In genomic region chr14:55129428-55130193, GRCh38 we compare ENCODE assay signal across 1 cellular context.
TF ChIP-seq lines count a peak whose summit lies in the region.

No MANE protein-coding gene starts in this region.

TF ChIP-seq in HEK293, 187 proteins besides CTCF, POLR2A, EP300 and RAD21 (continued from another document and continues in another):
- TF ChIP-seq, protein P1, sequence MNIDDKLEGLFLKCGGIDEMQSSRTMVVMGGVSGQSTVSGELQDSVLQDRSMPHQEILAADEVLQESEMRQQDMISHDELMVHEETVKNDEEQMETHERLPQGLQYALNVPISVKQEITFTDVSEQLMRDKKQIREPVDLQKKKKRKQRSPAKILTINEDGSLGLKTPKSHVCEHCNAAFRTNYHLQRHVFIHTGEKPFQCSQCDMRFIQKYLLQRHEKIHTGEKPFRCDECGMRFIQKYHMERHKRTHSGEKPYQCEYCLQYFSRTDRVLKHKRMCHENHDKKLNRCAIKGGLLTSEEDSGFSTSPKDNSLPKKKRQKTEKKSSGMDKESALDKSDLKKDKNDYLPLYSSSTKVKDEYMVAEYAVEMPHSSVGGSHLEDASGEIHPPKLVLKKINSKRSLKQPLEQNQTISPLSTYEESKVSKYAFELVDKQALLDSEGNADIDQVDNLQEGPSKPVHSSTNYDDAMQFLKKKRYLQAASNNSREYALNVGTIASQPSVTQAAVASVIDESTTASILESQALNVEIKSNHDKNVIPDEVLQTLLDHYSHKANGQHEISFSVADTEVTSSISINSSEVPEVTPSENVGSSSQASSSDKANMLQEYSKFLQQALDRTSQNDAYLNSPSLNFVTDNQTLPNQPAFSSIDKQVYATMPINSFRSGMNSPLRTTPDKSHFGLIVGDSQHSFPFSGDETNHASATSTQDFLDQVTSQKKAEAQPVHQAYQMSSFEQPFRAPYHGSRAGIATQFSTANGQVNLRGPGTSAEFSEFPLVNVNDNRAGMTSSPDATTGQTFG (tag by site-specific recombination; IDR thresholded peaks at IDR 0.05; ENCODE audit: borderline replicate concordance), result no peak
- TF ChIP-seq KLF7 (tag by site-specific recombination; IDR thresholded peaks at IDR 0.05; ENCODE audit: borderline replicate concordance) (no peak), ZSCAN23 (tag by site-specific recombination; IDR thresholded peaks at IDR 0.05) (no peak), ZBTB17 (tag by site-specific recombination; IDR thresholded peaks at IDR 0.05) (no peak), ZNF521 (tag by site-specific recombination; IDR thresholded peaks at IDR 0.05) (no peak), ZNF121 (tag by site-specific recombination; IDR thresholded peaks at IDR 0.05) (no peak), GLI4 (tag by site-specific recombination; IDR thresholded peaks at IDR 0.05) (no peak), ZNF423 (tag by site-specific recombination; IDR thresholded peaks at IDR 0.05) (peak; percentile 36; the same call in 1 of the 2 replicates), ZNF416 (tag by site-specific recombination; IDR thresholded peaks at IDR 0.05) (no peak), ZBTB7A (tag by site-specific recombination; IDR thresholded peaks at IDR 0.05; ENCODE audit: low read depth) (no peak), MZF1 (tag by site-specific recombination; IDR thresholded peaks at IDR 0.05; ENCODE audit: borderline replicate concordance) (no peak), AEBP2 (tag by site-specific recombination; IDR thresholded peaks at IDR 0.05; ENCODE audit: borderline replicate concordance) (no peak), ZNF560 (tag by site-specific recombination; IDR thresholded peaks at IDR 0.05; ENCODE audit: borderline replicate concordance) (no peak), ZNF175 (tag by site-specific recombination; IDR thresholded peaks at IDR 0.05) (no peak), ZNF639 (tag by site-specific recombination; IDR thresholded peaks at IDR 0.05) (no peak), ZBTB11 (tag by site-specific recombination; conservative IDR thresholded peaks at IDR 0.05; ENCODE audit: low read depth) (no peak), ZNF391 (tag by site-specific recombination; IDR thresholded peaks at IDR 0.05; ENCODE audit: borderline replicate concordance, low read depth) (no peak), ZNF707 (tag by site-specific recombination; IDR thresholded peaks at IDR 0.05) (no peak), ZNF501 (tag by site-specific recombination; IDR thresholded peaks at IDR 0.05) (no peak), SCRT2 (tag by site-specific recombination; IDR thresholded peaks at IDR 0.05) (no peak), ZNF157 (tag by site-specific recombination; IDR thresholded peaks at IDR 0.05) (no peak), ZNF302 (tag by site-specific recombination; IDR thresholded peaks at IDR 0.05; ENCODE audit: low read depth) (no peak), ZNF544 (tag by site-specific recombination; IDR thresholded peaks at IDR 0.05) (no peak), ZNF843 (tag by site-specific recombination; IDR thresholded peaks at IDR 0.05) (no peak), ZNF155 (tag by site-specific recombination; IDR thresholded peaks at IDR 0.05) (no peak), ZNF324 (tag by site-specific recombination; IDR thresholded peaks at IDR 0.05) (no peak), ZNF664 (tag by site-specific recombination; IDR thresholded peaks at IDR 0.05) (no peak), ZNF184 (tag by site-specific recombination; IDR thresholded peaks at IDR 0.05) (no peak), ZNF174 (tag by site-specific recombination; IDR thresholded peaks at IDR 0.05) (no peak), ZBTB10 (tag by site-specific recombination; IDR thresholded peaks at IDR 0.05) (no peak), REPIN1 (tag by site-specific recombination; IDR thresholded peaks at IDR 0.05; ENCODE audit: low read depth) (no peak), ZNF18 (tag by site-specific recombination; IDR thresholded peaks at IDR 0.05) (no peak), TRIM28 (IDR thresholded peaks at IDR 0.05; ENCODE audit: borderline replicate concordance, low read length) (no peak), SP7 (tag by site-specific recombination; IDR thresholded peaks at IDR 0.05) (no peak), ZNF138 (tag by site-specific recombination; IDR thresholded peaks at IDR 0.05; ENCODE audit: borderline replicate concordance) (no peak), MEIS1 (CRISPR knock-in tag; IDR thresholded peaks at IDR 0.05; ENCODE audit: borderline replicate concordance) (no peak), HOXD13 (CRISPR knock-in tag; IDR thresholded peaks at IDR 0.05; ENCODE audit: borderline replicate concordance) (no peak), BCL6B (tag by site-specific recombination; IDR thresholded peaks at IDR 0.05) (no peak), ZSCAN16 (tag by site-specific recombination; IDR thresholded peaks at IDR 0.05) (no peak), ZNF768 (tag by site-specific recombination; IDR thresholded peaks at IDR 0.05) (no peak), KLF9 (tag by site-specific recombination; IDR thresholded peaks at IDR 0.05; ENCODE audit: low read depth) (peak; percentile 75)
- TF ChIP-seq, protein P2, sequence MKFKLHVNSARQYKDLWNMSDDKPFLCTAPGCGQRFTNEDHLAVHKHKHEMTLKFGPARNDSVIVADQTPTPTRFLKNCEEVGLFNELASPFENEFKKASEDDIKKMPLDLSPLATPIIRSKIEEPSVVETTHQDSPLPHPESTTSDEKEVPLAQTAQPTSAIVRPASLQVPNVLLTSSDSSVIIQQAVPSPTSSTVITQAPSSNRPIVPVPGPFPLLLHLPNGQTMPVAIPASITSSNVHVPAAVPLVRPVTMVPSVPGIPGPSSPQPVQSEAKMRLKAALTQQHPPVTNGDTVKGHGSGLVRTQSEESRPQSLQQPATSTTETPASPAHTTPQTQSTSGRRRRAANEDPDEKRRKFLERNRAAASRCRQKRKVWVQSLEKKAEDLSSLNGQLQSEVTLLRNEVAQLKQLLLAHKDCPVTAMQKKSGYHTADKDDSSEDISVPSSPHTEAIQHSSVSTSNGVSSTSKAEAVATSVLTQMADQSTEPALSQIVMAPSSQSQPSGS (tag by site-specific recombination; IDR thresholded peaks at IDR 0.05; ENCODE audit: low read depth), result no peak
- TF ChIP-seq, protein P3, sequence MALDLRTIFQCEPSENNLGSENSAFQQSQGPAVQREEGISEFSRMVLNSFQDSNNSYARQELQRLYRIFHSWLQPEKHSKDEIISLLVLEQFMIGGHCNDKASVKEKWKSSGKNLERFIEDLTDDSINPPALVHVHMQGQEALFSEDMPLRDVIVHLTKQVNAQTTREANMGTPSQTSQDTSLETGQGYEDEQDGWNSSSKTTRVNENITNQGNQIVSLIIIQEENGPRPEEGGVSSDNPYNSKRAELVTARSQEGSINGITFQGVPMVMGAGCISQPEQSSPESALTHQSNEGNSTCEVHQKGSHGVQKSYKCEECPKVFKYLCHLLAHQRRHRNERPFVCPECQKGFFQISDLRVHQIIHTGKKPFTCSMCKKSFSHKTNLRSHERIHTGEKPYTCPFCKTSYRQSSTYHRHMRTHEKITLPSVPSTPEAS (tag by site-specific recombination; IDR thresholded peaks at IDR 0.05), result no peak
- TF ChIP-seq, protein P4, sequence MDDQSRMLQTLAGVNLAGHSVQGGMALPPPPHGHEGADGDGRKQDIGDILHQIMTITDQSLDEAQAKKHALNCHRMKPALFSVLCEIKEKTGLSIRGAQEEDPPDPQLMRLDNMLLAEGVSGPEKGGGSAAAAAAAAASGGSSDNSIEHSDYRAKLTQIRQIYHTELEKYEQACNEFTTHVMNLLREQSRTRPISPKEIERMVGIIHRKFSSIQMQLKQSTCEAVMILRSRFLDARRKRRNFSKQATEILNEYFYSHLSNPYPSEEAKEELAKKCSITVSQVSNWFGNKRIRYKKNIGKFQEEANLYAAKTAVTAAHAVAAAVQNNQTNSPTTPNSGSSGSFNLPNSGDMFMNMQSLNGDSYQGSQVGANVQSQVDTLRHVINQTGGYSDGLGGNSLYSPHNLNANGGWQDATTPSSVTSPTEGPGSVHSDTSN (CRISPR knock-in tag; IDR thresholded peaks at IDR 0.05), result no peak
